In the genomic region with DNA sequence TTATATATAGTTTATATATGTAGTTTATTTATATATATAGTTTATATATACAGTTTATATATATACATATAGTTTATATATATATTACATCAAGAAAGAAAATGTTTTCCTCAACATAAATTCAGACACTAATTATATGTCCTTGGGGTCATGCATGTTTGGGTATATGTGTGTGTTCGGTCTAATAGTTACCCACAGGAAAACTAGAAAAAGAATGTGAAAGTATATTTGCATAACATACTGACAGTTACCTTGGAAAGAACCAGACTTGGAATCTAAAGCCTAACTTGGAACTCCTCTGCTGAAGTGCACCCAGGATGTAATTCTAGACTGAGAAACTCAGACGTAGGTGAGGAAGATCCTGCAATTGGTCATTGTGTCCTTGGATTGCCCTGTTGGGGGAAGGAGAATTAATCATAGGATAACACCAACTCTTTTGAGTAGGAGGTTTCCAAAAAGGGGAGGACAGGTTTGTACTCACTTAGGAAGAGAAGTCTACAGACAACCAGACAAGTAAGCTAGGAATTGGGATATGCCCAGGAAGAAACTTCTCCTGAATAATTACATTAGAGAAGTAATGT, we compare ENCODE assay signal across 1 cellular context.
TF ChIP-seq lines count a peak whose summit lies in the region.

No MANE protein-coding gene starts in this region.

TF ChIP-seq in GM12891, 5 proteins besides CTCF, POLR2A, EP300 and RAD21:
- TF ChIP-seq PAX5 (IDR thresholded peaks at IDR 0.05; ENCODE audit: insufficient read depth, low read length, severe bottlenecking) (no peak), POLR2AphosphoS5 (IDR thresholded peaks at IDR 0.05; ENCODE audit: low read depth, low read length) (no peak), POU2F2 (IDR thresholded peaks at IDR 0.05; ENCODE audit: low read depth, low read length) (no peak), TAF1 (IDR thresholded peaks at IDR 0.05; ENCODE audit: low read depth, low read length) (no peak), SPI1 (IDR thresholded peaks at IDR 0.05; ENCODE audit: low read depth, low read length) (no peak)
